In the genomic region with DNA sequence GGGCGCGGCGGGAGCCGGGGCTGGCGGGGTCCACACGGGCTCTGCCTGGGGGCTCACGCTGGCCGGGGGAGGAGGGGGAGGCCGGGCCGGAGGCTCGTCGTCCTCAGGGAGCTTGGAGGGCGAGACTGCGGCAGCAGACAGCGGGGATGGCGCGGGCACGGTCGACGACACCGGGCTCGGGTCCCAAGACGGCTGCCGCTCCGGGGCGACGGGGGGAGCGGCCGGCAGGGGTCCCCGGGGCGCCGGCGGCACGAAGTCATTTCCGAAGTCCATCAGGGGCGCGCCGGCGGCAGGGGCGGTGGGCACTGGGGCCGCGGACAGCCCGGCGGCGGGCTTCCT, we compare ENCODE assay signal across 7 cellular contexts. TPM values are rescaled to one million over a fixed set of nuclear protein-coding genes. Genes with fewer than 3 reads are reported as not detected.
A peak's percentile ranks its signal among the peaks of the same experiment; 100 is the strongest.
DNase-seq lines count a peak whose midpoint lies in the region; ATAC-seq and TF ChIP-seq lines count a peak whose summit lies in the region.

No MANE protein-coding gene starts in this region.

- peak overlapping the region; percentile 87 for H3K4me3 ChIP-seq in MG63
- peak overlapping the region; percentile 95 for H3K4me3 ChIP-seq in ectodermal cell (ENCODE audit: insufficient read depth, low read depth, low read length)
- peak overlapping the region; percentile 91 for H3K4me3 ChIP-seq in neural cell (ENCODE audit: low read length)

- TF ChIP-seq RAD21 in neural cell (conservative IDR thresholded peaks at IDR 0.05): no peak

- H3K4me1 ChIP-seq in ectodermal cell (ENCODE audit: control insufficient read depth, insufficient read depth, low read length): peaks cover 5% of the 10 kb centered on the region

- H3K27ac ChIP-seq in ectodermal cell (ENCODE audit: insufficient read depth, low read depth, low read length, poor library complexity, severe bottlenecking) (peak overlapping the region; percentile 95), neural cell (ENCODE audit: low read length) (peak overlapping the region; percentile 98)

- TF ChIP-seq EP300 in neural cell (conservative IDR thresholded peaks at IDR 0.05; ENCODE audit: poor library complexity, severe bottlenecking): no peak

- DNase-seq in MG63 (no peak), activated gamma-delta T cell treated with Interleukin-2 at 50 U/mL for 16 hours (no peak)

- H3K27me3 ChIP-seq in MG63 (no peaks in the 10 kb centered on the region), ectodermal cell (ENCODE audit: control insufficient read depth, insufficient read depth, low read length, poor library complexity, severe bottlenecking) (no peaks in the 10 kb centered on the region), neural cell (ENCODE audit: insufficient read depth, low read depth, low read length) (no peaks in the 10 kb centered on the region)

- peak overlapping the region; percentile 47 for H2AFZ ChIP-seq in neural cell (ENCODE audit: low read depth, low read length)

- ATAC-seq in GM19455 (IDR thresholded peaks at IDR 0.05; ENCODE audit: unreplicated experiment) (peak; percentile 3), esophagus mucosa (no peak), HG03469 (IDR thresholded peaks at IDR 0.05; ENCODE audit: unreplicated experiment) (no peak)

- peak overlapping the region; percentile 100 for H3K9ac ChIP-seq in neural cell (ENCODE audit: low read length)

- no peak for TF ChIP-seq CTCF in neural cell (IDR thresholded peaks at IDR 0.05; ENCODE audit: poor library complexity, severe bottlenecking)

- peaks cover 38% of the 10 kb centered on the region for H4K20me1 ChIP-seq in neural cell (ENCODE audit: insufficient read depth)

- H3K36me3 ChIP-seq in MG63 (peaks cover 46% of the 10 kb centered on the region), ectodermal cell (ENCODE audit: control insufficient read depth, insufficient read depth, low read length) (no peaks in the 10 kb centered on the region), neural cell (ENCODE audit: insufficient read depth, low read length) (no peaks in the 10 kb centered on the region)

- WGBS in ectodermal cell, 2 experiments: 0% methylated on average over 45 of the region's 45 CpGs

- no peaks in the 10 kb centered on the region for H3K9me2 ChIP-seq in neural cell (ENCODE audit: insufficient read depth, low read length)

- H3K9me3 ChIP-seq in MG63 (peaks cover 18% of the 10 kb centered on the region), ectodermal cell (ENCODE audit: control insufficient read depth, low read length) (no peaks in the 10 kb centered on the region), neural cell (ENCODE audit: low read length) (no peaks in the 10 kb centered on the region)

- peaks cover 54% of the 10 kb centered on the region for H3K79me2 ChIP-seq in neural cell (replicated peaks; ENCODE audit: insufficient read depth, low read length)

- no peak overlapping the region for H3K4me2 ChIP-seq in neural cell (ENCODE audit: low read length)

- H3F3A ChIP-seq in neural cell (ENCODE audit: insufficient read depth, low read length, poor library complexity, severe bottlenecking): peaks cover 4% of the 10 kb centered on the region

TF ChIP-seq in neural cell, 6 proteins besides CTCF, POLR2A, EP300 and RAD21:
- TF ChIP-seq EZH2 (IDR thresholded peaks at IDR 0.05; ENCODE audit: borderline replicate concordance, insufficient read depth, low read length, poor library complexity, severe bottlenecking) (no peak), MXI1 (conservative IDR thresholded peaks at IDR 0.05; ENCODE audit: poor library complexity, severe bottlenecking) (no peak), SMC3 (conservative IDR thresholded peaks at IDR 0.05; ENCODE audit: poor library complexity) (no peak), POLR2AphosphoS5 (IDR thresholded peaks at IDR 0.05) (no peak), TAF1 (IDR thresholded peaks at IDR 0.05; ENCODE audit: low read depth) (no peak)
- TF ChIP-seq, protein P1, sequence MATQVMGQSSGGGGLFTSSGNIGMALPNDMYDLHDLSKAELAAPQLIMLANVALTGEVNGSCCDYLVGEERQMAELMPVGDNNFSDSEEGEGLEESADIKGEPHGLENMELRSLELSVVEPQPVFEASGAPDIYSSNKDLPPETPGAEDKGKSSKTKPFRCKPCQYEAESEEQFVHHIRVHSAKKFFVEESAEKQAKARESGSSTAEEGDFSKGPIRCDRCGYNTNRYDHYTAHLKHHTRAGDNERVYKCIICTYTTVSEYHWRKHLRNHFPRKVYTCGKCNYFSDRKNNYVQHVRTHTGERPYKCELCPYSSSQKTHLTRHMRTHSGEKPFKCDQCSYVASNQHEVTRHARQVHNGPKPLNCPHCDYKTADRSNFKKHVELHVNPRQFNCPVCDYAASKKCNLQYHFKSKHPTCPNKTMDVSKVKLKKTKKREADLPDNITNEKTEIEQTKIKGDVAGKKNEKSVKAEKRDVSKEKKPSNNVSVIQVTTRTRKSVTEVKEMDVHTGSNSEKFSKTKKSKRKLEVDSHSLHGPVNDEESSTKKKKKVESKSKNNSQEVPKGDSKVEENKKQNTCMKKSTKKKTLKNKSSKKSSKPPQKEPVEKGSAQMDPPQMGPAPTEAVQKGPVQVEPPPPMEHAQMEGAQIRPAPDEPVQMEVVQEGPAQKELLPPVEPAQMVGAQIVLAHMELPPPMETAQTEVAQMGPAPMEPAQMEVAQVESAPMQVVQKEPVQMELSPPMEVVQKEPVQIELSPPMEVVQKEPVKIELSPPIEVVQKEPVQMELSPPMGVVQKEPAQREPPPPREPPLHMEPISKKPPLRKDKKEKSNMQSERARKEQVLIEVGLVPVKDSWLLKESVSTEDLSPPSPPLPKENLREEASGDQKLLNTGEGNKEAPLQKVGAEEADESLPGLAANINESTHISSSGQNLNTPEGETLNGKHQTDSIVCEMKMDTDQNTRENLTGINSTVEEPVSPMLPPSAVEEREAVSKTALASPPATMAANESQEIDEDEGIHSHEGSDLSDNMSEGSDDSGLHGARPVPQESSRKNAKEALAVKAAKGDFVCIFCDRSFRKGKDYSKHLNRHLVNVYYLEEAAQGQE (IDR thresholded peaks at IDR 0.05; ENCODE audit: borderline replicate concordance): no peak

RNA-seq across cellular contexts. Expression of a gene that starts 0.5 kb away (rescaled TPM):
- 304 and 433 TPM in 2 replicates for total RNA-seq in MG63 (2014; rRNA removed; shearing (Covaris generic); ENCODE audit: low replicate concordance)
- polyA plus RNA-seq in ectodermal cell (2013, experiment 1 of 4): 193 TPM
- 204 TPM for polyA plus RNA-seq in ectodermal cell (2013, experiment 2 of 4)
- 167 TPM for polyA plus RNA-seq in ectodermal cell (2013, experiment 3 of 4)
- 192 TPM for polyA plus RNA-seq in ectodermal cell (2013, experiment 4 of 4)
- polyA plus RNA-seq in neural cell: 551 and 582 TPM in 2 replicates
- polyA minus RNA-seq in neural cell: 580 and 667 TPM in 2 replicates
- 137 TPM for total RNA-seq in esophagus mucosa
